ENCODE assay signal across 8 cellular contexts in the genomic region with DNA sequence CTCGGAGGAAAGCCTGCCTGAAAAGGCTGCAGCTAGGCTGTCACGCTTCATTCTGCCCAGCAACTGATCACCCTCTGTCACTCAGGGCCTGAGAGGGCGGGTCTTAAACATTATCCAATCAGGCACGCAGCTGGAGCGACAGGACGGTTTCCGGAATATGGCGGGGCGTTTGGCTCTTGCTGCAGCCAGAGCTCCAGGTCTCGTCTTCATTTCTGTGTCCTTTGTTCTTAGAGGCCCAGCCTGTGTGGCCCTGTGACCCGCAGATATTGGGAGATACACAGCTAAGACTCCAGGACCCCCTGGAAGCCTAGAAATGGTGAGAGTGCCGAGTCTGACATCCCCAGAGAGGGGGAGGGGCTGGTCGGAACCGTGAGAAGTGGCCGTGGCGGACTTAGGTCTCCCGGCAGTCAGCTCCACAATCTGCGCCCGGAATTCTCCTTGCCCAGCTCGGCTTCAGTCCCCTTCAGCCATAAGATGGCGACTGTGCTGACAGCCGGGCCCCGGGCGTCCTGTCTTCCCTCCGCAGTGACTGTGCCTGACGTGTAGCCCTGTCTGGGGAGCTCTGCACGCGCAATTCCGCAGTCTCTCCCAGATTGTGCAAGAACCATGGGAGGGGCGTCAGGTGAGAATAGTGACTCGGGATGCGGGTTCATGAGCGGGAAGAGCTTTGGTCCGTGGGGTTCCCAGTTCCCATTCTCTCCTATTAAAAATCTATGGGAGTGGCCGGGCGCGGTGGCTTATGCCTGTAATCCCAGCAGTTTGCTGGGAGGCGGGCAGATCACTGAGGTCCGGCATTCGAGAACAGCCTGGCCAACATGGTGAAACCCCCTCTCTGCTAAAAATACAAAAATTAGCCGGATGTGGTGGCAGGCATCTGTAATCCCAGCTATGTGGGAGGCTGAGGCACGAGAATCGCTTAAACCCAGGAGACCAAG. TPM values are rescaled to one million over a fixed set of nuclear protein-coding genes. Genes with fewer than 3 reads are reported as not detected.
DNase-seq lines count a peak whose midpoint lies in the region; ATAC-seq and TF ChIP-seq lines count a peak whose summit lies in the region.

Gene ZNF429, plus strand, starts transcription at position 144 of the 935 bp plus-strand sequence. Its CDS starts 170 bp downstream, at position 314.

- H3K4me2 ChIP-seq in SU-DHL-6 (ENCODE audit: low read depth, low read length, poor library complexity, severe bottlenecking) = peak within 1 kb of the TSS; percentile 76
- H3K4me2 ChIP-seq in parathyroid adenoma (ENCODE audit: low read length) = peak within 1 kb of the TSS; percentile 8

- H3K4me3 ChIP-seq in SU-DHL-6 (ENCODE audit: insufficient read depth, low read length, poor library complexity, severe bottlenecking) (peak within 1 kb of the TSS; percentile 99), adipocyte (ENCODE audit: low read length) (peak within 1 kb of the TSS; percentile 99), parathyroid adenoma (ENCODE audit: low read depth, low read length) (peak within 1 kb of the TSS; percentile 90), tibial artery (peak within 1 kb of the TSS; percentile 72 to 92)

- TF ChIP-seq CTCF in GM10266 (IDR thresholded peaks at IDR 0.05; ENCODE audit: control insufficient read depth, insufficient read depth, low read depth, missing control alignments) (no peak), SU-DHL-6 (IDR thresholded peaks at IDR 0.05; ENCODE audit: insufficient read depth, low read length, poor library complexity, severe bottlenecking) (no peak), parathyroid adenoma (IDR thresholded peaks at IDR 0.05) (peak; percentile 23), tibial artery (IDR thresholded peaks at IDR 0.05) (no peak)

- H3K9me3 ChIP-seq in SU-DHL-6 (ENCODE audit: insufficient read depth, low read length) = peaks cover 3% of the 10 kb centered on the region; the same call in 1 of the 2 replicates
- no peaks in the 10 kb centered on the region for H3K9me3 ChIP-seq in adipocyte (ENCODE audit: control insufficient read depth, low read length)
- H3K9me3 ChIP-seq in parathyroid adenoma (ENCODE audit: control insufficient read depth, low read length) = no peaks in the 10 kb centered on the region
- H3K9me3 ChIP-seq in tibial artery = no peaks in the 10 kb centered on the region

- intact Hi-C loops in cardiac septum (cut with DNase I) (loop anchor here (10.0 kb wide), 2 partner anchors 181 to 349 kb away; partner anchors contain the start of gene ZNF708), tibial artery (cut with DNase I; ENCODE audit: low total_unique reads) (no loop called here)

- H3K27ac ChIP-seq in SU-DHL-6 (ENCODE audit: low read depth, low read length) (peak within 1 kb of the TSS; percentile 78), parathyroid adenoma (peak within 1 kb of the TSS; percentile 93), tibial artery (peak within 1 kb of the TSS; percentile 93 to 98)

- H3F3A ChIP-seq in SU-DHL-6 (ENCODE audit: insufficient read depth) = no peaks in the 10 kb centered on the region

- H3K36me3 ChIP-seq in SU-DHL-6 (ENCODE audit: low read length) (peaks cover 23% of the 10 kb centered on the region; the same call in 1 of the 2 replicates), adipocyte (ENCODE audit: control insufficient read depth, insufficient read depth, low read length, severe bottlenecking) (no peaks in the 10 kb centered on the region), parathyroid adenoma (ENCODE audit: control insufficient read depth, insufficient read depth, low read length) (no peaks in the 10 kb centered on the region), tibial artery (no peaks in the 10 kb centered on the region)

- H3K4me1 ChIP-seq in adipocyte (ENCODE audit: control insufficient read depth, insufficient read depth, low read length) = peaks cover 13% of the 10 kb centered on the region
- no peaks in the 10 kb centered on the region for H3K4me1 ChIP-seq in parathyroid adenoma
- peaks cover 0 to 44% (median 17%) of the 10 kb centered on the region in 4 donors for H3K4me1 ChIP-seq in tibial artery

- DNase-seq in GM10266 (ENCODE audit: extremely low spot score) (peak; percentile 91), NCI-H1105 treated with DMSO at 0.1 percent for 48 hours (lab: John Stamatoyannopoulos, UW) (peak; percentile 93), adipocyte (ENCODE audit: low read depth) (peak; percentile 97), cardiac septum (ENCODE audit: low spot score) (peak; percentile 96), tibial artery (peak; percentile 96 to 97)

- peak; percentile 100 for ATAC-seq in HG02642 (IDR thresholded peaks at IDR 0.05; ENCODE audit: poor library complexity, unreplicated experiment)

- H4K20me1 ChIP-seq in SU-DHL-6 (ENCODE audit: low read depth, low read length) = no peaks in the 10 kb centered on the region

- H3K79me2 ChIP-seq in SU-DHL-6 (ENCODE audit: insufficient read depth, low read length) (peaks cover 49% of the 10 kb centered on the region), parathyroid adenoma (peaks cover 14% of the 10 kb centered on the region)

- no peaks in the 10 kb centered on the region for H3K27me3 ChIP-seq in SU-DHL-6 (ENCODE audit: low read length)
- H3K27me3 ChIP-seq in adipocyte (replicated peaks; ENCODE audit: control insufficient read depth, insufficient read depth, low read length) = no peaks in the 10 kb centered on the region
- H3K27me3 ChIP-seq in parathyroid adenoma (ENCODE audit: control insufficient read depth, insufficient read depth, low read length) = no peaks in the 10 kb centered on the region
- no peaks in the 10 kb centered on the region for H3K27me3 ChIP-seq in tibial artery

- H3K9ac ChIP-seq in SU-DHL-6 (ENCODE audit: low read length) (peak within 1 kb of the TSS; percentile 96), adipocyte (ENCODE audit: low read length) (peak within 1 kb of the TSS; percentile 99), parathyroid adenoma (peak within 1 kb of the TSS; percentile 31)

- no peaks in the 10 kb centered on the region for H3K9me2 ChIP-seq in SU-DHL-6 (replicated peaks; ENCODE audit: insufficient read depth, low read length)

- H2AFZ ChIP-seq in SU-DHL-6 (ENCODE audit: low read depth, low read length, severe bottlenecking) (peak within 1 kb of the TSS; percentile 100), parathyroid adenoma (peak within 1 kb of the TSS; percentile 89)

RNA-seq across cellular contexts. Expression of gene ZNF429, which starts in this region (rescaled TPM):
- 10.8 TPM for total RNA-seq in cardiac septum

Comparison
In these comparisons a context has a peak if more than half of its experiments do, and no peak if none do; other contexts are left out.
1. Peak in every context shown above with its lines: DNase-seq, ATAC-seq, H3K4me3 ChIP-seq and H3K27ac ChIP-seq.
2. H3K9ac ChIP-seq: peak in every context shown above with its lines; median percentile 99 in adipocyte; 96 in SU-DHL-6; 31 in parathyroid adenoma.